ENCODE assay signal across 19 cellular contexts in genomic region chr22:49431559-49431958, GRCh38.
"Had no signal": no experiment of that assay in that cellular context is flagged by ENCODE, and none has a peak within 500 bp of the region (broad histone marks: within the 10 kb centered on the region; RNA-seq: fewer than 3 reads in every experiment).

No MANE protein-coding gene starts in this region.

- H3K27ac ChIP-seq: epithelial cell of prostate, esophagus squamous epithelium, gastroesophageal sphincter, right atrium auricular region, sigmoid colon, skin epidermis, testis, tibial nerve had no signal

- DNase-seq: effector memory CD8-positive, alpha-beta T cell; esophagus squamous epithelium; foreskin fibroblast; glutamatergic neuron; mammary epithelial cell; mucosa of descending colon; naive thymus-derived CD8-positive, alpha-beta T cell; sigmoid colon; stimulated activated CD4-positive, alpha-beta T cell treated with anti-CD3 and anti-CD28 coated beads, Interleukin-2, amount 100 ng/mL, for 24 hours; stimulated activated CD4-positive, alpha-beta T cell treated with anti-CD3 and anti-CD28 coated beads, Interleukin-4, amount 100 ng/mL, for 4 hours; stimulated activated naive B cell treated with anti-CD40 and anti-IgM and Interleukin-4, amounts not matched to agents 10 μg/mL and 1 μg/mL and 100 μg/mL, for 72 hours; stimulated activated naive CD8-positive, alpha-beta T cell treated with anti-CD3 and anti-CD28 coated beads, Interleukin-15, amount 100 ng/mL, for 72 hours; testis had no signal

- H3K9me3 ChIP-seq: mucosa of descending colon, sigmoid colon, testis had no signal

- H3K4me3 ChIP-seq: esophagus squamous epithelium, gastroesophageal sphincter, mucosa of descending colon, right atrium auricular region, sigmoid colon, skin epidermis, testis, tibial nerve had no signal

- H3K36me3 ChIP-seq: esophagus squamous epithelium, gastroesophageal sphincter, right atrium auricular region, sigmoid colon, tibial nerve had no signal

- ATAC-seq: effector memory CD8-positive, alpha-beta T cell; gastroesophageal sphincter; left lobe of liver; mucosa of descending colon; naive thymus-derived CD8-positive, alpha-beta T cell; stimulated activated naive B cell treated with anti-CD40 and anti-IgM and Interleukin-4, amounts not matched to agents 10 μg/mL and 1 μg/mL and 100 μg/mL, for 72 hours; stimulated activated naive CD8-positive, alpha-beta T cell treated with anti-CD3 and anti-CD28 coated beads, Interleukin-15, amount 100 ng/mL, for 72 hours had no signal

- H3K27me3 ChIP-seq: right atrium auricular region, testis, tibial nerve had no signal

- H3K4me1 ChIP-seq: esophagus squamous epithelium, gastroesophageal sphincter, right atrium auricular region, sigmoid colon, testis, tibial nerve had no signal
